Comparison of ENCODE assay signal across 8 cellular contexts in genomic region chr4:40745585-40745984, GRCh38. TPM values are rescaled to one million over a fixed set of nuclear protein-coding genes. Genes with fewer than 3 reads are reported as not detected.
"Had no signal": no experiment of that assay in that cellular context is flagged by ENCODE, and none has a peak within 500 bp of the region (broad histone marks: within the 10 kb centered on the region; RNA-seq: fewer than 3 reads in every experiment).

No MANE protein-coding gene starts in this region.

- ATAC-seq: GM23338, HCT116 had no signal

- FAIRE-seq: HTR-8/SVneo had no signal

- H2AFZ ChIP-seq: GM23338 had no signal

- H3K4me3 ChIP-seq: GM23338, HAP-1 had no signal

- H3K9ac ChIP-seq: KMS-11 had no signal

- H3K36me3 ChIP-seq: HAP-1 had no signal

- H3K4me1 ChIP-seq: HAP-1 had no signal

- H3K27ac ChIP-seq: KMS-11 had no signal

- DNase-seq: H7, KBM-7 had no signal

- H3K4me2 ChIP-seq: GM23338, KMS-11 had no signal

- H3K9me3 ChIP-seq: HAP-1 had no signal

RNA-seq across cellular contexts. Expression of gene NSUN7, which starts 4.2 kb away (rescaled TPM):
- total RNA-seq: H4 had no signal
